In genomic region chr9:19420877-19421276, GRCh38 we compare ENCODE assay signal across 27 cellular contexts.
"Had no signal": no experiment of that assay in that cellular context is flagged by ENCODE, and none has a peak within 500 bp of the region (broad histone marks: within the 10 kb centered on the region; RNA-seq: fewer than 3 reads in every experiment).

No MANE protein-coding gene starts in this region.

- ATAC-seq: naive thymus-derived CD8-positive, alpha-beta T cell; pancreas; right cardiac atrium; sciatic nerve; stimulated activated naive B cell treated with anti-CD40 and anti-IgM and Interleukin-4, amounts not matched to agents 10 μg/mL and 1 μg/mL and 100 μg/mL, for 72 hours; stimulated activated naive CD8-positive, alpha-beta T cell treated with anti-CD3 and anti-CD28 coated beads, Interleukin-15, Interleukin-2, amounts not matched to agents 100 U/mL and 50 U/mL, for 24 hours had no signal

- FAIRE-seq: islet of Langerhans, kidney, pancreas had no signal

- H3K4me1 ChIP-seq: pancreas, prostate gland, stomach, testis, thyroid gland, transverse colon, upper lobe of left lung, vagina had no signal

- H3K4me3 ChIP-seq: left ventricle myocardium inferior, lung, pancreas, prostate gland, skin epidermis, stomach, testis, thyroid gland, transverse colon, upper lobe of left lung, vagina had no signal

- H3K9me3 ChIP-seq: left ventricle myocardium inferior, pancreas, prostate gland, stomach, testis, thyroid gland, transverse colon, upper lobe of left lung, vagina had no signal

- H3K36me3 ChIP-seq: prostate gland, transverse colon had no signal

- H3K27ac ChIP-seq: left ventricle myocardium inferior, pancreas, prostate gland, skin epidermis, stomach, testis, thyroid gland, transverse colon, upper lobe of left lung, vagina had no signal

- H3K27me3 ChIP-seq: pancreas, stomach, testis, thyroid gland, transverse colon, upper lobe of left lung, vagina had no signal

- DNase-seq: immature natural killer cell; kidney; left ventricle myocardium inferior; mesendoderm; naive thymus-derived CD8-positive, alpha-beta T cell; nucleus accumbens; pancreas; posterior cingulate gyrus; retina; right cardiac atrium; stimulated activated CD4-positive, alpha-beta T cell treated with anti-CD3 and anti-CD28 coated beads, Interleukin-12 subunit alpha, Interleukin-12 subunit beta, amount 100 ng/mL, for 4 hours; stimulated activated CD4-positive, alpha-beta T cell treated with anti-CD3 and anti-CD28 coated beads, Interleukin-15, amount 100 ng/mL, for 24 hours; stimulated activated CD4-positive, alpha-beta T cell treated with anti-CD3 and anti-CD28 coated beads, Interleukin-2, amount 100 ng/mL, for 24 hours; stimulated activated CD4-positive, alpha-beta T cell treated with anti-CD3 and anti-CD28 coated beads, Interleukin-4, amount 100 ng/mL, for 1 hour; stimulated activated naive B cell treated with anti-CD40 and anti-IgM and Interleukin-4, amounts not matched to agents 10 μg/mL and 1 μg/mL and 100 μg/mL, for 72 hours; stimulated activated naive CD8-positive, alpha-beta T cell treated with anti-CD3 and anti-CD28 coated beads, Interleukin-15, Interleukin-2, amounts not matched to agents 100 U/mL and 50 U/mL, for 24 hours; stomach; testis; thyroid gland; transverse colon; upper lobe of left lung had no signal
